13 cellular contexts compared by ENCODE assay signal in the genomic region with DNA sequence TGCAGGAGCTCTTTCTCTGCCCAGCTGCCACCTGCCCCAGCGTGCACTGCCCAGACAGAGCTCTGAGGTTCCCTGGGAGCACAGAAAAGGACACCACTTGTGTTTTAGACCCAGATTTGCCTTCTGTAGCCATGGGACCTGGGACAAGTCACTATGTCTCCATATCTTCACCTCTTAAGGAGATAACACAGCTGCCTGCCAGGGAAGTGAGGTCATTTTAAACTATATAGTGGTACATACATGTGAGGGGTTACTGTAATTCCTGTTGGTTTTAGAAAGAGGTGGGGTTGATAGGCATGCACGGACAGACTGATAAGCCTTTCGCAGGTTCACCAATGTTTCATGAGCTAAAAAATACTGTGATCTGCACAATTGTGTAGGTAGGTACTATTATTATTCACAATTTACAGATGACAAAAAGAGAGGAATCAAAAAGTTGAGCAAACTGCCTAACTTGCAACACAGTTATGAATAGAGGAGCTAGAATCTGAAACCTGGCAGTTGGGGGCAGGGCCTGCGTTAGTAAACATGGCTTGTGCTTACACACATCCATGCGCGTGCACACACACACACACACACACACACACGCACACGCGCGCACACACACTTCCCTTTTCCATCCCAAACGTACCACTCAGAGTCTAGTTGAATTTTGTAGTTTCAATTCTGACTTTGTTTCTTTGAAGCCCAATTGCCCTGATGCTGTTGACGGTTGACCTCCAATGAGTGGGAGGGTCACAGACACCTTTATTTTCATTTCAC.
A peak's percentile ranks its signal among the peaks of the same experiment; 100 is the strongest.
DNase-seq lines count a peak whose midpoint lies in the region; TF ChIP-seq lines count a peak whose summit lies in the region.
"Had no signal": no experiment of that assay in that cellular context is flagged by ENCODE, and none has a peak within 500 bp of the region (broad histone marks: within the 10 kb centered on the region; RNA-seq: fewer than 3 reads in every experiment).

No MANE protein-coding gene starts in this region.

- H3K27me3 ChIP-seq in WERI-Rb-1 (ENCODE audit: insufficient read depth, low read depth, severe bottlenecking): no peaks in the 10 kb centered on the region
- H3K27me3 ChIP-seq: foreskin keratinocyte had no signal

- H3K36me3 Mint-ChIP-seq in brain: no peaks in the 10 kb centered on the region
- H3K36me3 Mint-ChIP-seq in type B pancreatic cell: peaks cover 3% of the 10 kb centered on the region
- peaks cover 6 to 10% (median 7%) of the 10 kb centered on the region in 3 donors for H3K36me3 Mint-ChIP-seq in immature natural killer cell

- TF ChIP-seq CTCF in brain (conservative IDR thresholded peaks at IDR 0.05) (no peak), type B pancreatic cell (conservative IDR thresholded peaks at IDR 0.05) (no peak), WERI-Rb-1 (IDR thresholded peaks at IDR 0.05; ENCODE audit: low read depth, low read length) (no peak)

- H3K27me3 Mint-ChIP-seq in brain: peaks cover 8% of the 10 kb centered on the region
- H3K27me3 Mint-ChIP-seq in type B pancreatic cell: peaks cover 14% of the 10 kb centered on the region
- peaks cover 0 to 9% (median 1%) of the 10 kb centered on the region in 3 donors for H3K27me3 Mint-ChIP-seq in immature natural killer cell (ENCODE audit: low read depth in 3 of 3)

- no peaks in the 10 kb centered on the region for H3K36me3 ChIP-seq in WERI-Rb-1

- H3K9me3 Mint-ChIP-seq in brain (peaks cover 9 to 33% (median 13%) of the 10 kb centered on the region in 5 experiments), type B pancreatic cell (peaks cover 6% of the 10 kb centered on the region), immature natural killer cell (peaks cover 0 to 13% (median 5%) of the 10 kb centered on the region in 6 donors)

- peaks cover 47% of the 10 kb centered on the region for H3K4me1 Mint-ChIP-seq in brain
- peaks cover 4% of the 10 kb centered on the region for H3K4me1 Mint-ChIP-seq in type B pancreatic cell (ENCODE audit: unreplicated experiment)
- H3K4me1 Mint-ChIP-seq in immature natural killer cell: peaks cover 14 to 15% of the 10 kb centered on the region in 2 donors

- H3K4me3 ChIP-seq in WERI-Rb-1 (ENCODE audit: low read depth, low read length): no peak overlapping the region
- H3K4me3 ChIP-seq: coronary artery had no signal

- H3K9me3 ChIP-seq in WERI-Rb-1 (ENCODE audit: severe bottlenecking): no peaks in the 10 kb centered on the region

- H3K4me3 Mint-ChIP-seq in brain: no peak overlapping the region
- no peak overlapping the region for H3K4me3 Mint-ChIP-seq in type B pancreatic cell
- H3K4me3 Mint-ChIP-seq in immature natural killer cell: peak overlapping the region in 2 of 5 donors; percentile 30 to 42
- H3K4me3 Mint-ChIP-seq: T-helper 2 cell treated with Interferon-gamma antibody and Interleukin-4, amounts not matched to agents 5 μg/mL and 100 μg/mL, for 36 hours had no signal

- DNase-seq in DMS 273 (lab: John Stamatoyannopoulos, UW; ENCODE audit: unreplicated experiment): peak; percentile 46
- no peak for DNase-seq in DMS 273 treated with DMSO at 0.1 percent for 48 hours (lab: John Stamatoyannopoulos, UW)
- DNase-seq in lung microvascular endothelial cell (ENCODE audit: low read depth in 2 of 2): peak; percentile 28 to 82
- peak; percentile 20 for DNase-seq in type B pancreatic cell (ENCODE audit: extremely low spot score, unreplicated experiment)
- DNase-seq in immature natural killer cell: no peak
- DNase-seq in WERI-Rb-1: no peak
- DNase-seq in stimulated activated naive CD4-positive, alpha-beta T cell treated with Interleukin-2 at 50 U/mL for 16 hours (lab: John Stamatoyannopoulos, UW): no peak
- DNase-seq: foreskin keratinocyte, NCI-H2171 treated with DMSO at 0.1 percent for 48 hours had no signal

- no peak overlapping the region for H3K27ac ChIP-seq in WERI-Rb-1
- H3K27ac ChIP-seq: 22Rv1, foreskin keratinocyte had no signal

- H3K27ac Mint-ChIP-seq in brain (peak overlapping the region in 4 of 5 experiments; percentile 13 to 50 (median 34)), type B pancreatic cell (no peak overlapping the region), immature natural killer cell (peak overlapping the region in 1 of 6 donors; percentile 19)
- H3K27ac Mint-ChIP-seq: T-helper 2 cell treated with Interferon-gamma antibody and Interleukin-4, amounts not matched to agents 5 μg/mL and 100 μg/mL, for 36 hours had no signal

Comparison
In these comparisons a context has a peak if more than half of its experiments do, and no peak if none do; other contexts are left out.
1. DNase-seq: peak in DMS 273 (single experiment), lung microvascular endothelial cell (2 of 2) and type B pancreatic cell (single experiment); none in DMS 273 treated with DMSO at 0.1 percent for 48 hours (single experiment), immature natural killer cell (0 of 3), WERI-Rb-1 (single experiment) and stimulated activated naive CD4-positive, alpha-beta T cell treated with Interleukin-2 at 50 U/mL for 16 hours (single experiment).